In genomic region chr11:116773203-116774112, GRCh38 we compare ENCODE assay signal across 1 cellular context.
TF ChIP-seq lines count a peak whose summit lies in the region.

No MANE protein-coding gene starts in this region.

TF ChIP-seq in K562, 482 proteins besides CTCF, POLR2A, EP300 and RAD21 (continued from another document):
- TF ChIP-seq ZNF324 (CRISPR knock-in tag; IDR thresholded peaks at IDR 0.05) = no peak
- TF ChIP-seq, protein P1, sequence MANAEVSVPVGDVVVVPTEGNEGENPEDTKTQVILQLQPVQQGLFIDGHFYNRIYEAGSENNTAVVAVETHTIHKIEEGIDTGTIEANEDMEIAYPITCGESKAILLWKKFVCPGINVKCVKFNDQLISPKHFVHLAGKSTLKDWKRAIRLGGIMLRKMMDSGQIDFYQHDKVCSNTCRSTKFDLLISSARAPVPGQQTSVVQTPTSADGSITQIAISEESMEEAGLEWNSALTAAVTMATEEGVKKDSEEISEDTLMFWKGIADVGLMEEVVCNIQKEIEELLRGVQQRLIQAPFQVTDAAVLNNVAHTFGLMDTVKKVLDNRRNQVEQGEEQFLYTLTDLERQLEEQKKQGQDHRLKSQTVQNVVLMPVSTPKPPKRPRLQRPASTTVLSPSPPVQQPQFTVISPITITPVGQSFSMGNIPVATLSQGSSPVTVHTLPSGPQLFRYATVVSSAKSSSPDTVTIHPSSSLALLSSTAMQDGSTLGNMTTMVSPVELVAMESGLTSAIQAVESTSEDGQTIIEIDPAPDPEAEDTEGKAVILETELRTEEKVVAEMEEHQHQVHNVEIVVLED (CRISPR knock-in tag; IDR thresholded peaks at IDR 0.05) = no peak
- TF ChIP-seq DPF2 (IDR thresholded peaks at IDR 0.05) = peak; percentile 59; the same call in 1 of the 2 replicates
- peak; percentile 33; the same call in 1 of the 2 replicates for TF ChIP-seq CXXC5 (CRISPR knock-in tag; IDR thresholded peaks at IDR 0.05)
- TF ChIP-seq CC2D1A (IDR thresholded peaks at IDR 0.05) = no peak
- TF ChIP-seq RCOR1 (IDR thresholded peaks at IDR 0.05; ENCODE audit: borderline replicate concordance in 1 of 2, low read depth in 2 of 2, low read length in 2 of 2) = 0 out of 4 replicates have a peak, but pooled peaks of 1 of the 2 experiments have one; percentile 18
- TF ChIP-seq L3MBTL2 (IDR thresholded peaks at IDR 0.05) = peak; percentile 54
- TF ChIP-seq MYC (IDR thresholded peaks at IDR 0.05; ENCODE audit: low read depth, low read length) = peak; percentile 29; the same call in 1 of the 2 replicates
- no peak for TF ChIP-seq MYC (CRISPR knock-in tag; IDR thresholded peaks at IDR 0.05; ENCODE audit: borderline replicate concordance, low read depth)
